ENCODE assay signal across 8 cellular contexts in the genomic region with DNA sequence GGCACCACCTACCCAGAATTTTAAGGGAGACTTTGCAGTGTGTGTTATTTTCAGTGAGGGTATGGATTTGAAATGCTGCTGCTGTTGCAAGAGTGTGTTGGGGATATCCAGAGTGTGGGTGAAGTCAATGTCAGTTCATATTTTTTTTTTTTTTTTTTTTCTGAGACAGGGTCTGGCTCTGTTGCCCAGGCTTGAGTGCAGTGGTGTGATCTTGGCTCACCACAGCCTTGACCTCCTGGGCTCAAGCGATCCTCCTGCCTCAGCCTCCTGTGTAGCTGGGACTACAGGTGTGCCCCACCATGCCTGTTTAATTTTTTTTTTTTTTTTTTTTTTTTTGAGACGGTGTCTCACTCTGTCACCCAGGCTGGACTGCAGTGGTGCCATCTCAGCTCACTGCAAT. TPM values are rescaled to one million over a fixed set of nuclear protein-coding genes. Genes with fewer than 3 reads are reported as not detected.
DNase-seq lines count a peak whose midpoint lies in the region; TF ChIP-seq lines count a peak whose summit lies in the region.
"Not testable (repeated sequence)": the region's sequence is repeated elsewhere in the genome, so short reads cannot be mapped to it uniquely, and the experiment has no call there.
"Had no signal": no experiment of that assay in that cellular context is flagged by ENCODE, and none has a peak within 500 bp of the region (broad histone marks: within the 10 kb centered on the region; RNA-seq: fewer than 3 reads in every experiment).

No MANE protein-coding gene starts in this region.

- CTCF ChIA-PET in RWPE1 (lab: Yijun Ruan, JAX): interaction anchor here (0.8 kb wide), 1 partner anchor 163 kb away, joined by 5 read pairs; no protein-coding TSS in a partner anchor

- peaks cover 38% of the 10 kb centered on the region for H3K36me3 Mint-ChIP-seq in HFFc6 (ENCODE audit: low read depth)
- H3K36me3 Mint-ChIP-seq in brain: peaks cover 41% of the 10 kb centered on the region
- peaks cover 24% of the 10 kb centered on the region for H3K36me3 Mint-ChIP-seq in osteocyte (ENCODE audit: unreplicated experiment)

- not testable (repeated sequence) for H3K4me3 Mint-ChIP-seq in HFFc6; osteocyte (ENCODE audit: unreplicated experiment)
- H3K4me3 Mint-ChIP-seq in brain: peak overlapping the region in 1 of 5 experiments; percentile 35

- TF ChIP-seq CTCF in HFFc6 (IDR thresholded peaks at IDR 0.05); RWPE1 (conservative IDR thresholded peaks at IDR 0.05; ENCODE audit: low read depth); brain (conservative IDR thresholded peaks at IDR 0.05); osteocyte (IDR thresholded peaks at IDR 0.05): not testable (repeated sequence)

- not testable (repeated sequence) for DNase-seq in HFFc6; RWPE1 (ENCODE audit: low spot score); epithelial cell of prostate (ENCODE audit: low read depth, low spot score); osteocyte (ENCODE audit: extremely low spot score, unreplicated experiment)

- H3K27ac ChIP-seq in RWPE1 (peak overlapping the region; percentile 68), epithelial cell of prostate (peak overlapping the region; percentile 63)

- POLR2A ChIA-PET in RWPE1 (lab: Yijun Ruan, JAX; ENCODE audit: low non-redundant PET): not testable (repeated sequence)

- not testable (repeated sequence) for H3K27me3 Mint-ChIP-seq in HFFc6 (ENCODE audit: insufficient read depth); brain; osteocyte (ENCODE audit: unreplicated experiment)

- H3K4me1 Mint-ChIP-seq in HFFc6 (ENCODE audit: low read depth): peaks cover 75% of the 10 kb centered on the region
- peaks cover 73% of the 10 kb centered on the region for H3K4me1 Mint-ChIP-seq in brain
- H3K4me1 Mint-ChIP-seq in osteocyte (ENCODE audit: unreplicated experiment): peaks cover 73% of the 10 kb centered on the region

- H3K27ac Mint-ChIP-seq in HFFc6 (peak overlapping the region; percentile 24; the same call in 1 of the 2 replicates), brain (peak overlapping the region in 3 of 5 experiments; percentile 70 to 79 (median 73)), osteocyte (ENCODE audit: unreplicated experiment) (peak overlapping the region; percentile 45)

- H3K9me3 Mint-ChIP-seq in HFFc6; osteocyte (ENCODE audit: unreplicated experiment): not testable (repeated sequence)
- peaks cover 4 to 10% (median 9%) of the 10 kb centered on the region in 5 experiments for H3K9me3 Mint-ChIP-seq in brain

RNA-seq across cellular contexts. Expression of gene ASAP2, which starts 9.5 kb away (rescaled TPM):
- 10 to 100 TPM; 31.2 to 37.4 (median 34.3) TPM for total RNA-seq in HFFc6 (2021; fragmentation: NEBNext Ultra II Directional; extraction: Animal tissue kit (Norgen Biotek cat#: 25700))
- 7.0 TPM for polyA plus RNA-seq in brain (ENCODE audit: insufficient read depth, low read depth, low replicate concordance)
- total RNA-seq in osteocyte: 91.0 and 94.7 TPM in 2 replicates
- total RNA-seq: B cell; CD8-positive, alpha-beta T cell had no signal
- polyA plus RNA-seq: CD4-positive, CD25-positive, alpha-beta regulatory T cell had no signal
